1 cellular context compared by ENCODE assay signal in the genomic region with DNA sequence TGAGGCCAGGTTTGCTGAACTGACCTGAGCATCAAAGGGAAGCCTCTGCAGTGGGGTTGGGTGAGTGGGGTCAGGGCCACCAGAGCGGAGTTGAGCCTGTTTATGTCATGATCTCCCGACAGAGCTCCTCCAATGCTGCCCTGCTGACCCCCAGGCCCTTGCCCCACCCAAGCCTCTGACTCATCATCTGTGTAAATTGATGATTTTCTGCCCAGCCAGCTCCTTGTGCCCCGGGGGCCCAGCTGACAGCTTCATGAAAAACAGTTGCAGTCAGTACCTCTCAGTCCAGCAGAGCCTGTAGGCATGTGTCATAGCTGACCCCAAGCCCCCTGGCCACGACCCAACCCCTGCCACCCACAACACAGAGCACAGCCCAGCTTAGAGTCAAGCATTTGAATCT.
TF ChIP-seq lines count a peak whose summit lies in the region.

No MANE protein-coding gene starts in this region.

TF ChIP-seq in K562, 482 proteins besides CTCF, POLR2A, EP300 and RAD21 (continued from another document):
- no peak for TF ChIP-seq MBD1 (CRISPR knock-in tag; IDR thresholded peaks at IDR 0.05)
- no peak for TF ChIP-seq KLF6 (CRISPR knock-in tag; IDR thresholded peaks at IDR 0.05; ENCODE audit: borderline replicate concordance)
- no peak for TF ChIP-seq HNRNPUL1 (IDR thresholded peaks at IDR 0.05; ENCODE audit: low read length)
- no peak for TF ChIP-seq RNF2 (IDR thresholded peaks at IDR 0.05)
- TF ChIP-seq CBX5 (IDR thresholded peaks at IDR 0.05; ENCODE audit: borderline replicate concordance, low read depth), result no peak
- no peak for TF ChIP-seq POLR2G (IDR thresholded peaks at IDR 0.05; ENCODE audit: low read depth, low read length)
- TF ChIP-seq MTA3 (IDR thresholded peaks at IDR 0.05; ENCODE audit: borderline replicate concordance), result no peak
- TF ChIP-seq ZFP91 (CRISPR knock-in tag; IDR thresholded peaks at IDR 0.05), result no peak
- TF ChIP-seq FIP1L1 (IDR thresholded peaks at IDR 0.05; ENCODE audit: low read depth, low read length, poor library complexity, severe bottlenecking), result no peak
- no peak for TF ChIP-seq XRCC5 (IDR thresholded peaks at IDR 0.05; ENCODE audit: low read depth, low read length)
- no peak for TF ChIP-seq GTF2A2 (tag; IDR thresholded peaks at IDR 0.05)
- no peak for TF ChIP-seq SNIP1 (IDR thresholded peaks at IDR 0.05; ENCODE audit: low read depth)
